25 cellular contexts compared by ENCODE assay signal in the genomic region with DNA sequence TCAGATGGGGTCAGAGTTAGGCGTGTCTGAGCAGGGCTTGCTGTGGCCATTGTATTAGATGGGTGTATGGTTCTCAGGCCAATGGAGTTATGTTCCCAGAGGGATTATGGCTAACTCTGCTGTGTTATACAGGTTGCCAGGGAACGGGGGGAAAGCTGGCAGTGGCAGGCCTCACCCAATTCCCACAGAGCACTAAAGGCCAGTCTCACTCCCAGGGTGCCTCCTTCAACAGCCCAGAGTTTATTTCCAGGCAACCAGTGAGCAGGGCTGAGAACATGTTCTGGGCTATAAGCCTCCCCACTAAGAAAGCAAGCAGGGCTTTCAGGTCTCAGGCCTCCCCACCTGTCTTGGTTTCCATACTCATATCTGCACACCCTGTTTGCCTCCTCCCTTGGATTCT.
"Had no signal": no experiment of that assay in that cellular context is flagged by ENCODE, and none has a peak within 500 bp of the region (broad histone marks: within the 10 kb centered on the region; RNA-seq: fewer than 3 reads in every experiment).

No MANE protein-coding gene starts in this region.

- H3K4me3 ChIP-seq: colonic mucosa, esophagus squamous epithelium, gastrocnemius medialis, heart right ventricle, left lung, lower lobe of right lung, mucosa of descending colon had no signal

- H3K9me3 ChIP-seq: colonic mucosa had no signal

- DNase-seq: colonic mucosa; cortex of kidney; effector CD8-positive, alpha-beta T cell; effector memory CD8-positive, alpha-beta T cell; endodermal cell; erythroblast; esophagus squamous epithelium; foreskin fibroblast; foreskin melanocyte; gastrocnemius medialis; glutamatergic neuron; head of caudate nucleus; heart right ventricle; hippocampal formation; left cardiac atrium; left lung; left ventricle myocardium superior; lower lobe of right lung; mesenchymal stem cell; mucosa of descending colon had no signal

- ATAC-seq: effector memory CD8-positive, alpha-beta T cell; esophagus mucosa; gastrocnemius medialis; heart right ventricle; left cardiac atrium; left lung; left ventricle myocardium superior; lower lobe of right lung; mucosa of descending colon had no signal

- H3K27me3 ChIP-seq: colonic mucosa, esophagus squamous epithelium, gastrocnemius medialis, heart right ventricle, left lung had no signal

- FAIRE-seq: endometrium, islet of Langerhans, keratinocyte had no signal

- H3K4me1 ChIP-seq: colonic mucosa, esophagus squamous epithelium, gastrocnemius medialis, heart right ventricle, left lung, lower lobe of right lung had no signal

- H3K27ac ChIP-seq: colonic mucosa, epithelial cell of prostate, esophagus squamous epithelium, gastrocnemius medialis, heart right ventricle, left lung, lower lobe of right lung had no signal

- H3K36me3 ChIP-seq: colonic mucosa, esophagus squamous epithelium, gastrocnemius medialis, heart right ventricle, left lung, lower lobe of right lung had no signal
